19 cellular contexts compared by ENCODE assay signal in the genomic region with DNA sequence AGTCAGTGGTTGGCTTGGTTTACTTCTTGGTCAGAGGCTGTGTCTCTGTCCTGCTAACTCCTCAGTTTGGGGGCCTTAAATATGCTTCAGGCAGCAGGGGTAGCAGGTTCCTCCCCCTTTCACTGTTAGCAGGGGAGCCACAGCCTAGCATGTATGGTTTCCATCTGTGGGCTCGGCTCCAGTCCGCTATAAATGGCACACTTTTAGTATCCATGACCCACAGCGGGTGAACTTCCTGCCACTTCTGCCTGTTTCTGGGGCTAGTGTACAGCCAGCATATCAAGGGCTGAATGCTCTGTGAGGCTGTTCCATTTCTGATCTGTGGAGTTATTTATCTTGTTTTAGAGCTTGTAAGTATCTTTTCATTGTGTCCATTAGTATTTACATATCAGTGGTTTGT.
"Had no signal": no experiment of that assay in that cellular context is flagged by ENCODE, and none has a peak within 500 bp of the region (broad histone marks: within the 10 kb centered on the region; RNA-seq: fewer than 3 reads in every experiment).

No MANE protein-coding gene starts in this region.

- DNase-seq: activated CD4-positive, alpha-beta T cell treated with anti-CD3 and anti-CD28 coated beads for 48 hours; activated CD4-positive, CD25-positive, alpha-beta regulatory T cell; activated CD8-positive, alpha-beta T cell treated with anti-CD3 and anti-CD28 coated beads, Interleukin-2, amount 10 ng/mL, durations not matched to agents 7 days and 5 days; activated naive CD4-positive, alpha-beta T cell treated with Interleukin-2 at 50 U/mL for 16 hours; activated naive CD8-positive, alpha-beta T cell treated with anti-CD3 and anti-CD28 coated beads, Interleukin-2, amount 10 ng/mL, durations not matched to agents 7 days and 5 days; activated T-cell treated with anti-CD3 and anti-CD28 coated beads, Interleukin-2, amount 50 U/mL, for 24 hours; amygdala; central memory CD4-positive, alpha-beta T cell; cortex of kidney; erythroblast; left lung; sigmoid colon; stimulated activated CD4-positive, alpha-beta T cell treated with anti-CD3 and anti-CD28 coated beads, Interleukin-4, amount 100 ng/mL, for 24 hours; stomach; testis; upper lobe of right lung had no signal

- H3K27me3 ChIP-seq: left lung, sigmoid colon, stomach, testis, upper lobe of right lung had no signal

- ATAC-seq: activated CD8-positive, alpha-beta T cell treated with anti-CD3 and anti-CD28 coated beads, Interleukin-2, amount 10 ng/mL, durations not matched to agents 7 days and 5 days; left lung; stimulated activated effector memory CD8-positive, alpha-beta T cell treated with anti-CD3 and anti-CD28 coated beads, Interleukin-12 subunit alpha, Interleukin-12 subunit beta, amount 100 ng/mL, for 72 hours; upper lobe of right lung had no signal

- H3K4me3 ChIP-seq: left lung, sigmoid colon, stomach, testis, upper lobe of right lung had no signal

- H3K27ac ChIP-seq: left lung, sigmoid colon, stomach, testis, upper lobe of right lung had no signal

- H3K36me3 ChIP-seq: left lung, sigmoid colon, stomach, upper lobe of right lung had no signal

- H3K4me1 ChIP-seq: sigmoid colon, stomach, testis, upper lobe of right lung had no signal

- H3K9me3 ChIP-seq: left lung, sigmoid colon, testis, upper lobe of right lung had no signal

- FAIRE-seq: endometrium, frontal cortex had no signal
